Comparison of ENCODE assay signal across 8 cellular contexts in the genomic region with DNA sequence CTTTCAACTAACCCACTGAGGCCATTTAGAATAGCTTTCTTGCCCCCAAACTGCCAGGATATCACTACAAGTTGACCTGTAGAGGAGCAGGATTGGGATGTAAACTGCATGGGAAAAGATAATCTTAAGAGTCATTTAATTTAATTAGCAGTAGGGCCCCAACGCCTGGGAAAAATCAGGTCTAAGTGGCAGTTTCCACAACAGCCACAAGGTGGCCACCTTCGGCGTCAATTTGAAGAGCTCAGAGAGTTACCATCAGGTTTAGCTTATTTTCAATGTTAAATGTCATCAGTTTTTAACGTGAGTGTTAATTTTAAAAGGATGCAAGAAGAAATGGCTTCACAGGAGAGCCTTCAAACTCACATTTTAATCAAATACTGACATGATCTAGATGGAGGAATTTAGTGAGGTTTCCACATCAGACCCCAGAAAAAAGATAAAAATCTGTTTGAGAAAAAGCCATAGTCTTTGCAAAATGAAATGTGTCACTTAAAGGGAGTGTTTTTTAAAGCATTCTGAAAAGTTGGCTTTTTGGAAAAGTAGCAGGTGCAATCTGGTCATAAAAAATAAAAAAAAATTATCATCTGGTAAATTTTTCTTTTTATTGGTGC.
DNase-seq lines count a peak whose midpoint lies in the region; ATAC-seq and TF ChIP-seq lines count a peak whose summit lies in the region.

No MANE protein-coding gene starts in this region.

- H3K4me3 ChIP-seq in CD8-positive, alpha-beta T cell (ENCODE audit: low read depth, low read length) = no peak overlapping the region
- no peak overlapping the region for H3K4me3 ChIP-seq in adrenal gland

- no peak overlapping the region for H3K4me3 Mint-ChIP-seq in CD8-positive, alpha-beta T cell
- H3K4me3 Mint-ChIP-seq in stimulated activated memory B cell treated with anti-CD40 and anti-IgM and Interleukin-4, amounts not matched to agents 10 μg/mL and 1 μg/mL and 100 μg/mL, for 72 hours = no peak overlapping the region

- whole genome bisulfite sequencing in adrenal gland, 4 donors = 0 to 2% (median 2%) methylated on average over 4 of the region's 4 CpGs

- peaks cover 3% of the 10 kb centered on the region for H3K4me1 Mint-ChIP-seq in CD8-positive, alpha-beta T cell (ENCODE audit: low read depth)
- no peaks in the 10 kb centered on the region for H3K4me1 Mint-ChIP-seq in stimulated activated memory B cell treated with anti-CD40 and anti-IgM and Interleukin-4, amounts not matched to agents 10 μg/mL and 1 μg/mL and 100 μg/mL, for 72 hours

- peak; percentile 79 for TF ChIP-seq CTCF in CD8-positive, alpha-beta T cell (IDR thresholded peaks at IDR 0.05)
- TF ChIP-seq CTCF in adrenal gland (IDR thresholded peaks at IDR 0.05) = peak; percentile 73 to 90 (median 84)

- peak in 6 of 7 experiments; percentile 33 to 66 (median 42) for DNase-seq in CD8-positive, alpha-beta T cell
- peak; percentile 87 for DNase-seq in HT-29 (ENCODE audit: low spot score)
- peak in 6 of 7 donors; percentile 24 to 80 (median 47) for DNase-seq in adrenal gland
- peak; percentile 19 for DNase-seq in hepatic stellate cell (ENCODE audit: low spot score)
- peak; percentile 17 to 52 for DNase-seq in stimulated activated CD4-positive, alpha-beta T cell treated with anti-CD3 and anti-CD28 coated beads, Interleukin-15, amount 100 ng/mL, for 48 hours (ENCODE audit: low read depth in 2 of 2)

- ATAC-seq in CD8-positive, alpha-beta T cell = peak; percentile 59
- peak; percentile 85 for ATAC-seq in GM19043 (IDR thresholded peaks at IDR 0.05; ENCODE audit: low read depth, unreplicated experiment)
- peak; percentile 93 for ATAC-seq in SK-N-SH treated with all-trans-retinoic acid at 6 μM for 48 hours
- ATAC-seq in stimulated activated memory B cell treated with anti-CD40 and anti-IgM and Interleukin-4, amounts not matched to agents 10 μg/mL and 1 μg/mL and 100 μg/mL, for 72 hours = no peak

- no peaks in the 10 kb centered on the region for H3K4me1 ChIP-seq in CD8-positive, alpha-beta T cell (ENCODE audit: insufficient read depth, low read length)
- peaks cover 8 to 9% of the 10 kb centered on the region in 2 donors for H3K4me1 ChIP-seq in adrenal gland (replicated peaks in 1 of 2)

- no peaks in the 10 kb centered on the region for H3K27me3 Mint-ChIP-seq in CD8-positive, alpha-beta T cell (ENCODE audit: low read depth)
- H3K27me3 Mint-ChIP-seq in stimulated activated memory B cell treated with anti-CD40 and anti-IgM and Interleukin-4, amounts not matched to agents 10 μg/mL and 1 μg/mL and 100 μg/mL, for 72 hours = peaks cover 2% of the 10 kb centered on the region

- no peaks in the 10 kb centered on the region for H3K27me3 ChIP-seq in CD8-positive, alpha-beta T cell (ENCODE audit: insufficient read depth, low read length)
- H3K27me3 ChIP-seq in adrenal gland = no peaks in the 10 kb centered on the region

- H3K27ac ChIP-seq in CD8-positive, alpha-beta T cell (ENCODE audit: low read depth, low read length) = no peak overlapping the region
- no peak overlapping the region for H3K27ac ChIP-seq in adrenal gland

- no peaks in the 10 kb centered on the region for H3K9me3 ChIP-seq in CD8-positive, alpha-beta T cell (ENCODE audit: low read length)
- H3K9me3 ChIP-seq in adrenal gland (replicated peaks in 1 of 3) = no peaks in the 10 kb centered on the region

- CTCF ChIA-PET in CD8-positive, alpha-beta T cell (lab: Charles Lee) = interaction anchor here (0.7 to 6.5 kb wide), 27 partner anchors 10 to 769 kb away, joined by 3 to 78 read pairs (median 4); no protein-coding TSS in a partner anchor

- TF ChIP-seq POLR2A in adrenal gland (IDR thresholded peaks at IDR 0.05) = no peak

- H3K36me3 ChIP-seq in CD8-positive, alpha-beta T cell (ENCODE audit: insufficient read depth, low read length) = no peaks in the 10 kb centered on the region
- H3K36me3 ChIP-seq in adrenal gland (replicated peaks in 1 of 2) = no peaks in the 10 kb centered on the region

- no peaks in the 10 kb centered on the region for H3K9me3 Mint-ChIP-seq in CD8-positive, alpha-beta T cell
- H3K9me3 Mint-ChIP-seq in stimulated activated memory B cell treated with anti-CD40 and anti-IgM and Interleukin-4, amounts not matched to agents 10 μg/mL and 1 μg/mL and 100 μg/mL, for 72 hours = no peaks in the 10 kb centered on the region

- H3K27ac Mint-ChIP-seq in CD8-positive, alpha-beta T cell = no peak overlapping the region
- no peak overlapping the region for H3K27ac Mint-ChIP-seq in stimulated activated memory B cell treated with anti-CD40 and anti-IgM and Interleukin-4, amounts not matched to agents 10 μg/mL and 1 μg/mL and 100 μg/mL, for 72 hours

- POLR2A ChIA-PET in CD8-positive, alpha-beta T cell (lab: Charles Lee) = interaction anchor here (1.2 kb wide), 1 partner anchor 731 kb away, joined by 4 read pairs; no protein-coding TSS in a partner anchor

- intact Hi-C loops in CD8-positive, alpha-beta T cell (cut with DNase I, micrococcal nuclease) = loop anchor here (1.0 to 10.0 kb wide), 4 partner anchors 433 to 1940 kb away; a partner anchor contains a TSS
- intact Hi-C loops in adrenal gland (cut with DNase I) = no loop called here

- H3K36me3 Mint-ChIP-seq in CD8-positive, alpha-beta T cell = no peaks in the 10 kb centered on the region
- no peaks in the 10 kb centered on the region for H3K36me3 Mint-ChIP-seq in stimulated activated memory B cell treated with anti-CD40 and anti-IgM and Interleukin-4, amounts not matched to agents 10 μg/mL and 1 μg/mL and 100 μg/mL, for 72 hours

TF ChIP-seq in SK-N-SH treated with all-trans-retinoic acid at 6 μM for 48 hours, 23 proteins besides CTCF, POLR2A, EP300 and RAD21:
- no peak for TF ChIP-seq TOX (CRISPR knock-in tag; IDR thresholded peaks at IDR 0.05; ENCODE audit: borderline replicate concordance)
- TF ChIP-seq CSDC2 (CRISPR knock-in tag; IDR thresholded peaks at IDR 0.05) = no peak
- TF ChIP-seq, protein P1, sequence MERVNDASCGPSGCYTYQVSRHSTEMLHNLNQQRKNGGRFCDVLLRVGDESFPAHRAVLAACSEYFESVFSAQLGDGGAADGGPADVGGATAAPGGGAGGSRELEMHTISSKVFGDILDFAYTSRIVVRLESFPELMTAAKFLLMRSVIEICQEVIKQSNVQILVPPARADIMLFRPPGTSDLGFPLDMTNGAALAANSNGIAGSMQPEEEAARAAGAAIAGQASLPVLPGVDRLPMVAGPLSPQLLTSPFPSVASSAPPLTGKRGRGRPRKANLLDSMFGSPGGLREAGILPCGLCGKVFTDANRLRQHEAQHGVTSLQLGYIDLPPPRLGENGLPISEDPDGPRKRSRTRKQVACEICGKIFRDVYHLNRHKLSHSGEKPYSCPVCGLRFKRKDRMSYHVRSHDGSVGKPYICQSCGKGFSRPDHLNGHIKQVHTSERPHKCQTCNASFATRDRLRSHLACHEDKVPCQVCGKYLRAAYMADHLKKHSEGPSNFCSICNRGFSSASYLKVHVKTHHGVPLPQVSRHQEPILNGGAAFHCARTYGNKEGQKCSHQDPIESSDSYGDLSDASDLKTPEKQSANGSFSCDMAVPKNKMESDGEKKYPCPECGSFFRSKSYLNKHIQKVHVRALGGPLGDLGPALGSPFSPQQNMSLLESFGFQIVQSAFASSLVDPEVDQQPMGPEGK (CRISPR knock-in tag; IDR thresholded peaks at IDR 0.05; ENCODE audit: borderline replicate concordance) = no peak
- TF ChIP-seq ZFP3 (CRISPR knock-in tag; IDR thresholded peaks at IDR 0.05) = peak; percentile 52; the same call in 1 of the 2 replicates
- no peak for TF ChIP-seq TCF4 (CRISPR knock-in tag; IDR thresholded peaks at IDR 0.05; ENCODE audit: borderline replicate concordance)
- TF ChIP-seq, protein P2, sequence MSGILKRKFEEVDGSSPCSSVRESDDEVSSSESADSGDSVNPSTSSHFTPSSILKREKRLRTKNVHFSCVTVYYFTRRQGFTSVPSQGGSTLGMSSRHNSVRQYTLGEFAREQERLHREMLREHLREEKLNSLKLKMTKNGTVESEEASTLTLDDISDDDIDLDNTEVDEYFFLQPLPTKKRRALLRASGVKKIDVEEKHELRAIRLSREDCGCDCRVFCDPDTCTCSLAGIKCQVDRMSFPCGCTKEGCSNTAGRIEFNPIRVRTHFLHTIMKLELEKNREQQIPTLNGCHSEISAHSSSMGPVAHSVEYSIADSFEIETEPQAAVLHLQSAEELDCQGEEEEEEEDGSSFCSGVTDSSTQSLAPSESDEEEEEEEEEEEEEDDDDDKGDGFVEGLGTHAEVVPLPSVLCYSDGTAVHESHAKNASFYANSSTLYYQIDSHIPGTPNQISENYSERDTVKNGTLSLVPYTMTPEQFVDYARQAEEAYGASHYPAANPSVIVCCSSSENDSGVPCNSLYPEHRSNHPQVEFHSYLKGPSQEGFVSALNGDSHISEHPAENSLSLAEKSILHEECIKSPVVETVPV (CRISPR knock-in tag; IDR thresholded peaks at IDR 0.05) = no peak
- no peak for TF ChIP-seq ZNF565 (CRISPR knock-in tag; conservative IDR thresholded peaks at IDR 0.05; ENCODE audit: low read depth)

Comparison
In these comparisons a context has a peak if more than half of its experiments do, and no peak if none do; other contexts are left out.
1. DNase-seq: peak in every context shown above with its lines; median percentile 87 in HT-29; 47 in adrenal gland; 42 in CD8-positive, alpha-beta T cell; 34 in stimulated activated CD4-positive, alpha-beta T cell treated with anti-CD3 and anti-CD28 coated beads, Interleukin-15, amount 100 ng/mL, for 48 hours; 19 in hepatic stellate cell.
2. intact Hi-C loops: an anchor here in CD8-positive, alpha-beta T cell (1.0 to 10.0 kb wide); none called in adrenal gland.